In the genomic region with DNA sequence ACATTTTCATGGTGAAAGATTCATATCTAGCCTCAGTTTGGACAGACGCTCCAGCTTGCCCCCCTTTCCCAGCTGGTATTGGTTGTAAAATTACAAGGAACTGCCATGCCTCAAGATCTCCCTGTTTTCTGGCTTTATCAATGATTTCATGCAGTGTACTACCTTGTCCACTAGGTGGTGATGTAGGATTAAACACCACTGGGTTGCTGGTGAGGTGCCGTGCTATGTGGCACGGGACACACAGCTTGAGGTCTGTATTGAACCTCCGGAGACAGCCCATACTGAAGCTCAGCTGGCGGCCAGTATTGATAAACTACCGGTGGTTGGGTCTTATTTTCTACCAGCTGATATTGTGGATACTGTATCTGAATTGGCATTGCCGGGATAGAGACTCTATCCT, we compare ENCODE assay signal across 1 cellular context.
TF ChIP-seq lines count a peak whose summit lies in the region.

No MANE protein-coding gene starts in this region.

TF ChIP-seq in HEK293, 187 proteins besides CTCF, POLR2A, EP300 and RAD21:
- peak; percentile 48 for TF ChIP-seq ZNF654 (tag by site-specific recombination; IDR thresholded peaks at IDR 0.05; ENCODE audit: low read depth)
